ENCODE assay signal across 24 cellular contexts in the genomic region with DNA sequence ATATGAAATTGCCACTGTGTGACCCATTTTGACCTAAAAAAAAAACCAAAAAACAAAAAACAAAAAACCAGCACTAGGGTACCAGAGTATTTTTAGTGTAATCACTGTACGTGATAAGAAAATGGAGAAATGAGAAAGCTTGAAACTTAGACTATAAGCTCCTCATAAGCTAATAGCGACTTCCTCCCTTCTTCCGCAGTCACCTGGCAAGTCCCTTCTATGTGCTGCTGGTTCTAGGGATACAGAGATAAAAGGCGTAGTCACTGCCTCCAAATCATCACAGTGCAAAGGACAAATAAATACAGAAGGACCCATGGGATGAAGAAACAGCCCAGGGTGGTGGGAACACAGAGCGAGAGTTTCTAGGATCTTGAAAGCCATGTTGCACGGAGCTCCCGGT.
DNase-seq lines count a peak whose midpoint lies in the region; ATAC-seq, FAIRE-seq and TF ChIP-seq lines count a peak whose summit lies in the region.
"Had no signal": no experiment of that assay in that cellular context is flagged by ENCODE, and none has a peak within 500 bp of the region (broad histone marks: within the 10 kb centered on the region; RNA-seq: fewer than 3 reads in every experiment).

No MANE protein-coding gene starts in this region.

- H3K79me2 ChIP-seq in Karpas-422 (ENCODE audit: low read length) = no peaks in the 10 kb centered on the region
- H3K79me2 ChIP-seq in GM23248 (ENCODE audit: insufficient read depth) = no peaks in the 10 kb centered on the region
- H3K79me2 ChIP-seq in HepG2 (ENCODE audit: insufficient read depth, low read length) = no peaks in the 10 kb centered on the region

- no peak for FAIRE-seq in HepG2 (lab: Jason Lieb, UNC)
- FAIRE-seq: GM19239, K562, RCC 7860 had no signal

- no peaks in the 10 kb centered on the region for H3K36me3 ChIP-seq in HEK293 (ENCODE audit: control insufficient read depth in 2 of 2, insufficient read depth in 1 of 2, low read length in 2 of 2)
- H3K36me3 ChIP-seq in Karpas-422 (ENCODE audit: insufficient read depth, low read length) = no peaks in the 10 kb centered on the region
- no peaks in the 10 kb centered on the region for H3K36me3 ChIP-seq in iPS-20b (ENCODE audit: insufficient read depth, low read depth, low read length)
- H3K36me3 ChIP-seq in GM23248 (ENCODE audit: low read depth) = no peaks in the 10 kb centered on the region
- no peaks in the 10 kb centered on the region for H3K36me3 ChIP-seq in HepG2 (replicated peaks in 1 of 2; ENCODE audit: control insufficient read depth in 1 of 2, insufficient read depth in 2 of 2, low read length in 2 of 2)
- H3K36me3 ChIP-seq: BLaER1 treated with 17β-estradiol and CSF1 and Interleukin-3, amounts not matched to agents 10 nM and 100 nM; HAP-1; SJCRH30 had no signal

- H3K4me1 ChIP-seq in HEK293 (ENCODE audit: control insufficient read depth, insufficient read depth, low read length) = peaks cover 1% of the 10 kb centered on the region; the same call in 1 of the 2 replicates
- peaks cover 87% of the 10 kb centered on the region for H3K4me1 ChIP-seq in Karpas-422 (ENCODE audit: low read length)
- H3K4me1 ChIP-seq in iPS-20b (ENCODE audit: insufficient read depth, low read length) = peaks cover 66% of the 10 kb centered on the region
- 0 out of 2 replicates have a peak, but pooled peaks cover 6% of the 10 kb centered on the region for H3K4me1 ChIP-seq in GM23248 (ENCODE audit: insufficient read depth)
- H3K4me1 ChIP-seq in HepG2 (ENCODE audit: insufficient read depth, low read length) = peaks cover 23% of the 10 kb centered on the region

- H2AFZ ChIP-seq in Karpas-422 (ENCODE audit: low read length) (no peak overlapping the region), GM23248 (no peak overlapping the region), HepG2 (ENCODE audit: low read length) (no peak overlapping the region)

- TF ChIP-seq RAD21 in HepG2 (CRISPR knock-in tag; IDR thresholded peaks at IDR 0.05) = no peak

- intact Hi-C loops in HepG2 (cut with micrococcal nuclease; ENCODE audit: unreplicated experiment) = no loop called here

- no peak for TF ChIP-seq POLR2A in HepG2 (IDR thresholded peaks at IDR 0.05; ENCODE audit: insufficient read depth in 1 of 2, low read depth in 2 of 2, low read length in 2 of 2)

- no peak overlapping the region for H3K4me2 ChIP-seq in Karpas-422 (ENCODE audit: low read depth, low read length, poor library complexity, severe bottlenecking)
- H3K4me2 ChIP-seq in GM23248 (ENCODE audit: unreplicated experiment) = no peak overlapping the region
- H3K4me2 ChIP-seq in HepG2 (ENCODE audit: low read depth, low read length) = no peak overlapping the region
- H3K4me2 ChIP-seq: BLaER1 treated with 17β-estradiol and CSF1 and Interleukin-3, amounts not matched to agents 10 nM and 100 nM had no signal

- H3K9me2 ChIP-seq in Karpas-422 (replicated peaks; ENCODE audit: insufficient read depth, low read length) = no peaks in the 10 kb centered on the region
- H3K9me2 ChIP-seq in GM23248 (ENCODE audit: insufficient read depth) = no peaks in the 10 kb centered on the region

- TF ChIP-seq EP300 in HepG2 (IDR thresholded peaks at IDR 0.05; ENCODE audit: low read depth in 2 of 2, low read length in 2 of 2) = no peak
- no peak for TF ChIP-seq EP300 in HepG2 (CRISPR knock-in tag; IDR thresholded peaks at IDR 0.05; ENCODE audit: borderline replicate concordance)

- H3K9me3 ChIP-seq in HEK293 (ENCODE audit: control insufficient read depth, insufficient read depth, low read depth, low read length) (no peaks in the 10 kb centered on the region), Karpas-422 (ENCODE audit: low read length) (no peaks in the 10 kb centered on the region), iPS-20b (ENCODE audit: insufficient read depth, low read depth, low read length) (no peaks in the 10 kb centered on the region), GM23248 (ENCODE audit: low read depth) (no peaks in the 10 kb centered on the region), HepG2 (ENCODE audit: low read length) (no peaks in the 10 kb centered on the region)
- H3K9me3 ChIP-seq: BLaER1 treated with 17β-estradiol and CSF1 and Interleukin-3, amounts not matched to agents 10 nM and 100 nM; HAP-1; SJCRH30 had no signal

- TF ChIP-seq CTCF in GM12864 (IDR thresholded peaks at IDR 0.05; ENCODE audit: low read depth, low read length, missing control alignments) (no peak), HEK293 (tag by site-specific recombination; IDR thresholded peaks at IDR 0.05) (no peak), HepG2 (CRISPR knock-in tag; IDR thresholded peaks at IDR 0.05) (no peak)

- 78 to 79% methylated on average over 7 of the region's 7 CpGs for WGBS in GM23248 (ENCODE audit: low coverage in 1 of 2, low lambda C conversion rate in 2 of 2, missing lambda C conversion rate in 2 of 2), 2 experiments
- 88% methylated on average over 7 of the region's 7 CpGs for WGBS in HepG2 (ENCODE audit: low lambda C conversion rate)

- H3K27me3 ChIP-seq in Karpas-422 (ENCODE audit: low read length) (no peaks in the 10 kb centered on the region), iPS-20b (ENCODE audit: insufficient read depth, low read length) (no peaks in the 10 kb centered on the region), GM23248 (replicated peaks; ENCODE audit: insufficient read depth) (peaks cover 17% of the 10 kb centered on the region; the same call in 1 of the 2 replicates), HepG2 (ENCODE audit: control insufficient read depth in 1 of 2, insufficient read depth in 2 of 2, low read length in 2 of 2) (no peaks in the 10 kb centered on the region)
- H3K27me3 ChIP-seq: BLaER1 treated with 17β-estradiol and CSF1 and Interleukin-3, amounts not matched to agents 10 nM and 100 nM; SJCRH30 had no signal

- CTCF ChIA-PET in HEK293 (lab: Yijun Ruan, JAX) = no interaction called here
- CTCF ChIA-PET in HepG2 (lab: Yijun Ruan, JAX; ENCODE audit: low intra/inter-chr PET ratio, low total read pairs) = no interaction called here

- H3K4me3 ChIP-seq in GM12864 (ENCODE audit: low read depth, low read length) (peak overlapping the region; percentile 41; the same call in 1 of the 2 replicates), HEK293 (ENCODE audit: low read depth, low read length) (no peak overlapping the region), Karpas-422 (ENCODE audit: low read length) (no peak overlapping the region), iPS-20b (ENCODE audit: low read length) (no peak overlapping the region), GM23248 (no peak overlapping the region), HepG2 (replicated peaks in 1 of 3; ENCODE audit: insufficient read depth in 1 of 3, low read depth in 2 of 3, low read length in 3 of 3) (no peak overlapping the region)
- H3K4me3 ChIP-seq: BLaER1 treated with 17β-estradiol and CSF1 and Interleukin-3, amounts not matched to agents 10 nM and 100 nM; HAP-1; K562; SJCRH30 had no signal

- no peak for ATAC-seq in HepG2
- ATAC-seq: K562 had no signal

- no peaks in the 10 kb centered on the region for H3F3A ChIP-seq in GM23248 (ENCODE audit: insufficient read depth)

- DNase-seq in GM12864 (ENCODE audit: low read depth) (peak; percentile 15), Karpas-422 (no peak), GM23248 (no peak), C1 segment of cervical spinal cord (lab: John Stamatoyannopoulos, UW) (no peak), NOMO-1 treated with DMSO at 0.1 percent for 48 hours (lab: John Stamatoyannopoulos, UW; ENCODE audit: unreplicated experiment) (no peak), HepG2 (ENCODE audit: low spot score) (no peak)
- DNase-seq: 8988T; CD8-positive, alpha-beta memory T cell; GDM1; NCI-H1092 treated with DMSO at 0.1 percent for 48 hours; NCI-H1436 treated with DMSO at 0.1 percent for 48 hours; NCI-H1930; NCI-H2227 treated with DMSO at 0.1 percent for 48 hours; NCI-H510A; NCI-H748 treated with DMSO at 0.1 percent for 48 hours; SJCRH30; T-helper 1 cell had no signal

- POLR2A ChIA-PET in HEK293 (lab: Yijun Ruan, JAX) = no interaction called here
- POLR2A ChIA-PET in HepG2 (lab: Yijun Ruan, JAX) = no interaction called here

- in situ Hi-C loops in GM23248 (cut with MboI) = no loop called here
- in situ Hi-C loops in HepG2 (cut with HindIII; ENCODE audit: extremely low pct_ligation_motif_present, low pct_unique_long_range_greater_than_20kb) = no loop called here

- no peaks in the 10 kb centered on the region for H4K20me1 ChIP-seq in Karpas-422 (ENCODE audit: insufficient read depth, low read depth, low read length)
- no peaks in the 10 kb centered on the region for H4K20me1 ChIP-seq in GM23248 (ENCODE audit: insufficient read depth)
- no peaks in the 10 kb centered on the region for H4K20me1 ChIP-seq in HepG2 (ENCODE audit: insufficient read depth, low read length)
- H4K20me1 ChIP-seq: BLaER1 treated with 17β-estradiol and CSF1 and Interleukin-3, amounts not matched to agents 10 nM and 100 nM had no signal

- H3K9ac ChIP-seq in Karpas-422 (ENCODE audit: low read length) (no peak overlapping the region), iPS-20b (ENCODE audit: low read depth, low read length) (peak overlapping the region; percentile 27; the same call in 1 of the 2 replicates), GM23248 (no peak overlapping the region), HepG2 (ENCODE audit: insufficient read depth, low read depth, low read length) (no peak overlapping the region)
- H3K9ac ChIP-seq: BLaER1 treated with 17β-estradiol and CSF1 and Interleukin-3, amounts not matched to agents 10 nM and 100 nM had no signal

- no TSS peak for BruUV-seq in HepG2 (replicated peaks; lab: Mats Ljungman, UMichigan)

- no peak overlapping the region for H3K27ac ChIP-seq in HEK293 (ENCODE audit: extremely low read depth, low read depth, low read length)
- H3K27ac ChIP-seq in Karpas-422 (ENCODE audit: low read length) = peak overlapping the region; percentile 82
- H3K27ac ChIP-seq in iPS-20b (ENCODE audit: low read length) = no peak overlapping the region
- H3K27ac ChIP-seq in GM23248 = no peak overlapping the region
- no peak overlapping the region for H3K27ac ChIP-seq in HepG2 (ENCODE audit: extremely low read length, insufficient read depth, low read length)
- H3K27ac ChIP-seq: BLaER1 treated with 17β-estradiol and CSF1 and Interleukin-3, amounts not matched to agents 10 nM and 100 nM had no signal

TF ChIP-seq in HepG2, 621 proteins besides CTCF, POLR2A, EP300 and RAD21 (continues in another document):
- no peak for TF ChIP-seq EED (CRISPR knock-in tag; IDR thresholded peaks at IDR 0.05)
